In genomic region chr10:32005050-32005449, GRCh38 we compare ENCODE assay signal across 8 cellular contexts. TPM values are rescaled to one million over a fixed set of nuclear protein-coding genes. Genes with fewer than 3 reads are reported as not detected.
DNase-seq lines count a peak whose midpoint lies in the region; ATAC-seq and TF ChIP-seq lines count a peak whose summit lies in the region.

No MANE protein-coding gene starts in this region.

- no peak overlapping the region for H3K4me3 ChIP-seq in body of pancreas
- no peak overlapping the region for H3K4me3 ChIP-seq in upper lobe of right lung

- no peak for TF ChIP-seq POLR2A in body of pancreas (IDR thresholded peaks at IDR 0.05)

- ATAC-seq in HG02884 (IDR thresholded peaks at IDR 0.05; ENCODE audit: unreplicated experiment) (peak; percentile 61), body of pancreas (peak; percentile 34), upper lobe of right lung (peak; percentile 71), HG03520 (IDR thresholded peaks at IDR 0.05; ENCODE audit: unreplicated experiment) (no peak)

- no peak overlapping the region for H3K27ac ChIP-seq in body of pancreas
- no peak overlapping the region for H3K27ac ChIP-seq in upper lobe of right lung

- H3K27me3 ChIP-seq in body of pancreas, result no peaks in the 10 kb centered on the region
- no peaks in the 10 kb centered on the region for H3K27me3 ChIP-seq in upper lobe of right lung

- 50 to 55% methylated on average over 2 to 4 of the region's 4 CpGs for WGBS in body of pancreas, 2 donors

- H3K9me3 ChIP-seq in body of pancreas (no peaks in the 10 kb centered on the region), upper lobe of right lung (no peaks in the 10 kb centered on the region)

- TF ChIP-seq CTCF in body of pancreas (IDR thresholded peaks at IDR 0.05) (peak in 6 of 7 experiments; percentile 36 to 51 (median 46)), upper lobe of right lung (IDR thresholded peaks at IDR 0.05) (peak; percentile 50)

- H3K36me3 ChIP-seq in body of pancreas (replicated peaks in 1 of 2; ENCODE audit: insufficient read depth in 1 of 2, low read depth in 2 of 2), result peaks cover 0 to 6% of the 10 kb centered on the region in 2 donors
- peaks cover 24% of the 10 kb centered on the region for H3K36me3 ChIP-seq in upper lobe of right lung

- peaks cover 11% of the 10 kb centered on the region for H3K4me1 ChIP-seq in body of pancreas
- H3K4me1 ChIP-seq in upper lobe of right lung, result no peaks in the 10 kb centered on the region

- intact Hi-C loops in body of pancreas (cut with DNase I) (no loop called here), upper lobe of right lung (cut with DNase I) (loop anchor here (10.0 kb wide), 1 partner anchor 140 kb away; no protein-coding TSS in a partner anchor)

- DNase-seq in activated T-cell treated with anti-CD3 and anti-CD28 coated beads for 24 hours (ENCODE audit: low read depth) (peak; percentile 4), activated T-cell treated with anti-CD3 and anti-CD28 coated beads for 4 hours (no peak), RPMI7951 (ENCODE audit: low read depth) (peak; percentile 57), body of pancreas (peak; percentile 24 to 61 (median 44)), islet precursor cell (peak; percentile 65), upper lobe of right lung (no peak)

RNA-seq across cellular contexts. Expression of gene KIF5B, which starts 51.2 kb away (rescaled TPM):
- 190 and 214 TPM in 2 replicates for total RNA-seq in RPMI7951 (2014; rRNA removed; shearing (Covaris generic))
- total RNA-seq in body of pancreas (10 to 100 TPM; 53.7 to 59.9 TPM), upper lobe of right lung (112 TPM)

Comparison
In these comparisons a context has a peak if more than half of its experiments do, and no peak if none do; other contexts are left out.
1. DNase-seq: peak in activated T-cell treated with anti-CD3 and anti-CD28 coated beads for 24 hours (single experiment), RPMI7951 (single experiment), body of pancreas (4 of 4) and islet precursor cell (single experiment); none in activated T-cell treated with anti-CD3 and anti-CD28 coated beads for 4 hours (single experiment) and upper lobe of right lung (single experiment).